20 cellular contexts compared by ENCODE assay signal in genomic region chr11:125179895-125180294, GRCh38. TPM values are rescaled to one million over a fixed set of nuclear protein-coding genes. Genes with fewer than 3 reads are reported as not detected.
"Had no signal": no experiment of that assay in that cellular context is flagged by ENCODE, and none has a peak within 500 bp of the region (broad histone marks: within the 10 kb centered on the region; RNA-seq: fewer than 3 reads in every experiment).

No MANE protein-coding gene starts in this region.

- H3K36me3 Mint-ChIP-seq: activated CD4-positive, alpha-beta memory T cell treated with anti-CD3 and anti-CD28 coated beads for 36 hours; natural killer cell treated with Interleukin-12 subunit alpha and Interleukin-12 subunit beta and Interleukin-15 and Interleukin-18, amount 100 ng/mL, for 72 hours had no signal

- H3K4me1 Mint-ChIP-seq: activated naive CD8-positive, alpha-beta T cell treated with anti-CD3 and anti-CD28 coated beads, Interleukin-2, amount 50 U/mL, for 24 hours; central memory CD8-positive, alpha-beta T cell had no signal

- ATAC-seq: activated naive CD8-positive, alpha-beta T cell treated with anti-CD3 and anti-CD28 coated beads, Interleukin-2, amount 50 U/mL, for 24 hours; activated T-cell treated with anti-CD3 and anti-CD28 coated beads, Interleukin-2, amount 50 U/mL, for 72 hours; gastrocnemius medialis; left ventricle myocardium superior; natural killer cell treated with Interleukin-12 subunit alpha and Interleukin-12 subunit beta and Interleukin-15 and Interleukin-18, amount 100 ng/mL, for 72 hours; stimulated activated naive CD8-positive, alpha-beta T cell treated with anti-CD3 and anti-CD28 coated beads, Interleukin-15, Interleukin-2, amounts not matched to agents 100 U/mL and 50 U/mL, for 24 hours had no signal

- H3K9me3 Mint-ChIP-seq: activated CD4-positive, alpha-beta memory T cell treated with anti-CD3 and anti-CD28 coated beads for 36 hours; activated naive CD8-positive, alpha-beta T cell treated with anti-CD3 and anti-CD28 coated beads, Interleukin-2, amount 50 U/mL, for 24 hours; activated T-cell treated with anti-CD3 and anti-CD28 coated beads, Interleukin-2, amount 50 U/mL, for 72 hours; central memory CD8-positive, alpha-beta T cell; endodermal cell; natural killer cell treated with Interleukin-12 subunit alpha and Interleukin-12 subunit beta and Interleukin-15 and Interleukin-18, amount 100 ng/mL, for 72 hours; T-helper 1 cell treated with Interleukin-12 subunit alpha and Interleukin-12 subunit beta and Interleukin-4 antibody, amounts not matched to agents 30 μg/mL and 1 μg/mL, for 36 hours had no signal

- H3K36me3 ChIP-seq: esophagus squamous epithelium, gastrocnemius medialis had no signal

- H3K4me3 Mint-ChIP-seq: activated CD4-positive, alpha-beta memory T cell treated with anti-CD3 and anti-CD28 coated beads for 36 hours; activated naive CD8-positive, alpha-beta T cell treated with anti-CD3 and anti-CD28 coated beads, Interleukin-2, amount 50 U/mL, for 24 hours; activated T-cell treated with anti-CD3 and anti-CD28 coated beads, Interleukin-2, amount 50 U/mL, for 72 hours; central memory CD8-positive, alpha-beta T cell; endodermal cell; natural killer cell treated with Interleukin-12 subunit alpha and Interleukin-12 subunit beta and Interleukin-15 and Interleukin-18, amount 100 ng/mL, for 72 hours; T-helper 1 cell treated with Interleukin-12 subunit alpha and Interleukin-12 subunit beta and Interleukin-4 antibody, amounts not matched to agents 30 μg/mL and 1 μg/mL, for 36 hours had no signal

- H3K27ac ChIP-seq: coronary artery, esophagus squamous epithelium, gastrocnemius medialis had no signal

- H3K4me3 ChIP-seq: coronary artery, esophagus squamous epithelium, gastrocnemius medialis had no signal

- H3K9me3 ChIP-seq: esophagus squamous epithelium, gastrocnemius medialis had no signal

- H3K27me3 ChIP-seq: gastrocnemius medialis had no signal

- H3K27ac Mint-ChIP-seq: activated CD4-positive, alpha-beta memory T cell treated with anti-CD3 and anti-CD28 coated beads for 36 hours; activated naive CD8-positive, alpha-beta T cell treated with anti-CD3 and anti-CD28 coated beads, Interleukin-2, amount 50 U/mL, for 24 hours; activated T-cell treated with anti-CD3 and anti-CD28 coated beads, Interleukin-2, amount 50 U/mL, for 72 hours; endodermal cell; natural killer cell treated with Interleukin-12 subunit alpha and Interleukin-12 subunit beta and Interleukin-15 and Interleukin-18, amount 100 ng/mL, for 72 hours; T-helper 1 cell treated with Interleukin-12 subunit alpha and Interleukin-12 subunit beta and Interleukin-4 antibody, amounts not matched to agents 30 μg/mL and 1 μg/mL, for 36 hours had no signal

- DNase-seq: activated CD4-positive, alpha-beta memory T cell treated with anti-CD3 and anti-CD28 coated beads for 36 hours; activated CD4-positive, alpha-beta T cell treated with anti-CD3 and anti-CD28 coated beads for 4 hours; activated CD4-positive, CD25-positive, alpha-beta regulatory T cell; activated effector memory CD4-positive, alpha-beta T cell treated with Interleukin-2 at 50 U/mL for 16 hours; activated naive CD4-positive, alpha-beta T cell treated with anti-CD3 and anti-CD28 coated beads, Interleukin-2, amount 50 U/mL, for 16 hours; activated naive CD8-positive, alpha-beta T cell treated with anti-CD3 and anti-CD28 coated beads, Interleukin-2, amount 50 U/mL, for 24 hours; activated T-cell treated with anti-CD3 and anti-CD28 coated beads, Interleukin-2, amount 50 U/mL, for 72 hours; endodermal cell; esophagus squamous epithelium; gastrocnemius medialis; hippocampal formation; left ventricle myocardium superior; stimulated activated CD4-positive, alpha-beta T cell treated with anti-CD3 and anti-CD28 coated beads, Interleukin-12 subunit alpha, Interleukin-12 subunit beta, amount 100 ng/mL, for 4 hours; stimulated activated CD4-positive, alpha-beta T cell treated with anti-CD3 and anti-CD28 coated beads, Interleukin-4, amount 100 ng/mL, for 4 hours; stimulated activated naive CD8-positive, alpha-beta T cell treated with anti-CD3 and anti-CD28 coated beads, Interleukin-15, Interleukin-2, amounts not matched to agents 100 U/mL and 50 U/mL, for 24 hours had no signal

RNA-seq across cellular contexts. Expression of gene PKNOX2, which starts 15.3 kb away (rescaled TPM):
- total RNA-seq: activated CD4-positive, alpha-beta memory T cell treated with anti-CD3 and anti-CD28 coated beads for 36 hours; activated T-cell treated with anti-CD3 and anti-CD28 coated beads, Interleukin-2, amount 50 U/mL, for 72 hours; natural killer cell treated with Interleukin-12 subunit alpha and Interleukin-12 subunit beta and Interleukin-15 and Interleukin-18, amount 100 ng/mL, for 72 hours; renal cortical epithelial cell had no signal
